In genomic region chr6:135161996-135162395, GRCh38 we compare ENCODE assay signal across 14 cellular contexts. TPM values are rescaled to one million over a fixed set of nuclear protein-coding genes. Genes with fewer than 3 reads are reported as not detected.
A peak's percentile ranks its signal among the peaks of the same experiment; 100 is the strongest.
DNase-seq lines count a peak whose midpoint lies in the region; ATAC-seq lines count a peak whose summit lies in the region.
"Had no signal": no experiment of that assay in that cellular context is flagged by ENCODE, and none has a peak within 500 bp of the region (broad histone marks: within the 10 kb centered on the region; RNA-seq: fewer than 3 reads in every experiment).

No MANE protein-coding gene starts in this region.

- DNase-seq in activated T-cell treated with anti-CD3 and anti-CD28 coated beads, Interleukin-2, amount 50 U/mL, for 4 hours, result no peak
- no peak for DNase-seq in activated T-cell treated with anti-CD3 and anti-CD28 coated beads, Interleukin-2, amount 50 U/mL, for 1 hour
- no peak for DNase-seq in activated CD4-positive, alpha-beta memory T cell treated with anti-CD3 and anti-CD28 coated beads for 36 hours
- DNase-seq in stimulated activated naive CD8-positive, alpha-beta T cell treated with anti-CD3 and anti-CD28 coated beads, Interleukin-15, Interleukin-2, amounts not matched to agents 100 U/mL and 50 U/mL, for 24 hours, result no peak
- no peak for DNase-seq in DMS53 treated with DMSO at 0.1 percent for 48 hours (lab: John Stamatoyannopoulos, UW; ENCODE audit: unreplicated experiment)
- no peak for DNase-seq in AML-193 (lab: John Stamatoyannopoulos, UW)
- DNase-seq in COLO668 (lab: John Stamatoyannopoulos, UW; ENCODE audit: unreplicated experiment), result no peak
- DNase-seq: activated CD8-positive, alpha-beta memory T cell treated with anti-CD3 and anti-CD28 coated beads for 24 hours; DMS79 treated with DMSO at 0.1 percent for 48 hours; left ventricle myocardium inferior; NCI-H524 treated with DMSO at 0.1 percent for 48 hours had no signal

- H3K4me1 Mint-ChIP-seq in activated T-cell treated with anti-CD3 and anti-CD28 coated beads, Interleukin-2, amount 50 U/mL, for 4 hours (ENCODE audit: low read depth), result peaks cover 31% of the 10 kb centered on the region
- H3K4me1 Mint-ChIP-seq in activated CD4-positive, alpha-beta memory T cell treated with anti-CD3 and anti-CD28 coated beads for 36 hours (ENCODE audit: low read depth), result peaks cover 63% of the 10 kb centered on the region

- intact Hi-C loops in activated CD4-positive, alpha-beta memory T cell treated with anti-CD3 and anti-CD28 coated beads for 36 hours (cut with micrococcal nuclease), result loop anchor here (1.0 kb wide), 3 partner anchors 8 to 132 kb away; no protein-coding TSS in a partner anchor

- H3K27ac Mint-ChIP-seq in activated CD4-positive, alpha-beta memory T cell treated with anti-CD3 and anti-CD28 coated beads for 36 hours, result peak overlapping the region; percentile 78
- H3K27ac Mint-ChIP-seq: CD14-positive monocyte had no signal

- ATAC-seq in activated T-cell treated with anti-CD3 and anti-CD28 coated beads, Interleukin-2, amount 50 U/mL, for 4 hours, result peak; percentile 41 to 59
- ATAC-seq in GM19452 (IDR thresholded peaks at IDR 0.05; ENCODE audit: unreplicated experiment), result peak; percentile 40
- peak; percentile 60 for ATAC-seq in stimulated activated naive CD8-positive, alpha-beta T cell treated with anti-CD3 and anti-CD28 coated beads, Interleukin-15, Interleukin-2, amounts not matched to agents 100 U/mL and 50 U/mL, for 24 hours
- ATAC-seq: body of pancreas had no signal

- no peak overlapping the region for H3K4me3 Mint-ChIP-seq in activated T-cell treated with anti-CD3 and anti-CD28 coated beads, Interleukin-2, amount 50 U/mL, for 4 hours
- no peak overlapping the region for H3K4me3 Mint-ChIP-seq in activated CD4-positive, alpha-beta memory T cell treated with anti-CD3 and anti-CD28 coated beads for 36 hours
- H3K4me3 Mint-ChIP-seq: CD14-positive monocyte had no signal

- no peaks in the 10 kb centered on the region for H3K36me3 Mint-ChIP-seq in activated T-cell treated with anti-CD3 and anti-CD28 coated beads, Interleukin-2, amount 50 U/mL, for 4 hours (ENCODE audit: insufficient read depth)
- no peaks in the 10 kb centered on the region for H3K36me3 Mint-ChIP-seq in activated CD4-positive, alpha-beta memory T cell treated with anti-CD3 and anti-CD28 coated beads for 36 hours
- H3K36me3 Mint-ChIP-seq: CD14-positive monocyte had no signal

- no peaks in the 10 kb centered on the region for H3K9me3 Mint-ChIP-seq in activated T-cell treated with anti-CD3 and anti-CD28 coated beads, Interleukin-2, amount 50 U/mL, for 4 hours
- no peaks in the 10 kb centered on the region for H3K9me3 Mint-ChIP-seq in activated CD4-positive, alpha-beta memory T cell treated with anti-CD3 and anti-CD28 coated beads for 36 hours
- H3K9me3 Mint-ChIP-seq: CD14-positive monocyte had no signal

- CTCF ChIA-PET in activated CD4-positive, alpha-beta memory T cell treated with anti-CD3 and anti-CD28 coated beads for 36 hours (lab: Charles Lee), result interaction anchor here (0.7 to 2.2 kb wide), 12 partner anchors 10 to 128 kb away, joined by 3 to 15 read pairs (median 4); partner anchors contain the start of genes HBS1L and MYB

- POLR2A ChIA-PET in activated CD4-positive, alpha-beta memory T cell treated with anti-CD3 and anti-CD28 coated beads for 36 hours (lab: Charles Lee), result interaction anchor here (1.2 kb wide), 1 partner anchor 18 kb away, joined by 3 read pairs; no protein-coding TSS in a partner anchor

- no peaks in the 10 kb centered on the region for H3K27me3 Mint-ChIP-seq in activated T-cell treated with anti-CD3 and anti-CD28 coated beads, Interleukin-2, amount 50 U/mL, for 4 hours (ENCODE audit: low read depth)
- peaks cover 3% of the 10 kb centered on the region for H3K27me3 Mint-ChIP-seq in activated CD4-positive, alpha-beta memory T cell treated with anti-CD3 and anti-CD28 coated beads for 36 hours

RNA-seq across cellular contexts. Expression of gene MYB, which starts 19.1 kb away (rescaled TPM):
- total RNA-seq in activated T-cell treated with anti-CD3 and anti-CD28 coated beads, Interleukin-2, amount 50 U/mL, for 4 hours, result 10 to 100 TPM in 2 of 3 donors, 1 to 10 TPM in 1; 9.5 to 15.2 (median 13.9) TPM
- 10 to 100 TPM; 19.4 to 19.7 TPM for total RNA-seq in activated CD4-positive, alpha-beta memory T cell treated with anti-CD3 and anti-CD28 coated beads for 36 hours
- total RNA-seq: body of pancreas had no signal
